Comparison of ENCODE assay signal across 33 cellular contexts in genomic region chr2:235996419-235996818, GRCh38.
"Had no signal": no experiment of that assay in that cellular context is flagged by ENCODE, and none has a peak within 500 bp of the region (broad histone marks: within the 10 kb centered on the region; RNA-seq: fewer than 3 reads in every experiment).

No MANE protein-coding gene starts in this region.

- H3K27me3 ChIP-seq: ascending aorta, cardiac muscle cell, dorsolateral prefrontal cortex, hepatocyte, neutrophil, ovary, sigmoid colon, upper lobe of left lung, vagina had no signal

- H3K36me3 Mint-ChIP-seq: activated naive CD8-positive, alpha-beta T cell treated with anti-CD3 and anti-CD28 coated beads, Interleukin-2, amount 10 ng/mL, durations not matched to agents 7 days and 5 days; naive B cell; stimulated activated memory B cell treated with anti-CD40 and anti-IgM and Interleukin-4, amounts not matched to agents 10 μg/mL and 1 μg/mL and 100 μg/mL, for 72 hours had no signal

- H3K27ac Mint-ChIP-seq: activated naive CD4-positive, alpha-beta T cell treated with anti-CD3 and anti-CD28 coated beads for 36 hours; activated naive CD8-positive, alpha-beta T cell treated with anti-CD3 and anti-CD28 coated beads, Interleukin-2, amount 10 ng/mL, durations not matched to agents 7 days and 5 days; activated T-helper 1 cell treated with anti-CD3 and anti-CD28 coated beads, Interleukin-12 subunit alpha, Interleukin-12 subunit beta, Interleukin-2, Interleukin-4 antibody, amounts not matched to agents 30 ng/mL and 10 ng/mL and 1 ng/mL, durations not matched to agents 14 hours and 24 hours and 36 hours; mesothelial cell of epicardium; naive B cell; nephron progenitor cell; progenitor cell of endocrine pancreas; stimulated activated memory B cell treated with anti-CD40 and anti-IgM and Interleukin-4, amounts not matched to agents 10 μg/mL and 1 μg/mL and 100 μg/mL, for 72 hours; stimulated activated naive CD8-positive, alpha-beta T cell treated with anti-CD3 and anti-CD28 coated beads, Interleukin-15, amount 100 ng/mL, for 72 hours had no signal

- DNase-seq: activated CD4-positive, alpha-beta T cell treated with anti-CD3 and anti-CD28 coated beads for 4 hours; activated CD4-positive, alpha-beta T cell treated with anti-CD3 and anti-CD28 coated beads, Interleukin-2, amount 50 U/mL, for 4 hours; activated effector memory CD4-positive, alpha-beta T cell treated with anti-CD3 and anti-CD28 coated beads, Interleukin-2, amount 50 U/mL, for 16 hours; activated naive CD4-positive, alpha-beta T cell treated with anti-CD3 and anti-CD28 coated beads for 36 hours; activated naive CD8-positive, alpha-beta T cell treated with anti-CD3 and anti-CD28 coated beads, Interleukin-2, amount 10 ng/mL, durations not matched to agents 7 days and 5 days; activated T-cell treated with anti-CD3 and anti-CD28 coated beads, Interleukin-2, amount 50 U/mL, for 1 hour; cerebellar nuclear complex; dorsolateral prefrontal cortex; effector memory CD4-positive, alpha-beta T cell; islet precursor cell; naive B cell; nephron progenitor cell; ovary; retina; sigmoid colon; stimulated activated CD4-positive, alpha-beta T cell treated with anti-CD3 and anti-CD28 coated beads, Interleukin-1b, Interleukin-23, amount 100 ng/mL, for 48 hours; stimulated activated CD4-positive, alpha-beta T cell treated with anti-CD3 and anti-CD28 coated beads, Interleukin-4, amount 100 ng/mL, for 4 hours; stimulated activated CD8-positive, alpha-beta memory T cell treated with anti-CD3 and anti-CD28 coated beads, Interleukin-4, amount 100 ng/mL, for 48 hours; stimulated activated naive CD8-positive, alpha-beta T cell treated with anti-CD3 and anti-CD28 coated beads, Interleukin-15, amount 100 ng/mL, for 72 hours; T-helper 9 cell; upper lobe of left lung had no signal

- H3K27ac ChIP-seq: ascending aorta, cardiac muscle cell, coronary artery, dorsolateral prefrontal cortex, hepatocyte, neutrophil, ovary, sigmoid colon, upper lobe of left lung, vagina, VCaP had no signal

- H3K36me3 ChIP-seq: ascending aorta, cardiac muscle cell, neutrophil, ovary, upper lobe of left lung, vagina had no signal

- H3K4me3 Mint-ChIP-seq: activated naive CD4-positive, alpha-beta T cell treated with anti-CD3 and anti-CD28 coated beads for 36 hours; activated naive CD8-positive, alpha-beta T cell treated with anti-CD3 and anti-CD28 coated beads, Interleukin-2, amount 10 ng/mL, durations not matched to agents 7 days and 5 days; activated T-helper 1 cell treated with anti-CD3 and anti-CD28 coated beads, Interleukin-12 subunit alpha, Interleukin-12 subunit beta, Interleukin-2, Interleukin-4 antibody, amounts not matched to agents 30 ng/mL and 10 ng/mL and 1 ng/mL, durations not matched to agents 14 hours and 24 hours and 36 hours; brain; mesothelial cell of epicardium; nephron progenitor cell; stimulated activated memory B cell treated with anti-CD40 and anti-IgM and Interleukin-4, amounts not matched to agents 10 μg/mL and 1 μg/mL and 100 μg/mL, for 72 hours; stimulated activated naive CD8-positive, alpha-beta T cell treated with anti-CD3 and anti-CD28 coated beads, Interleukin-15, amount 100 ng/mL, for 72 hours had no signal

- H3K4me1 ChIP-seq: ascending aorta, sigmoid colon, vagina had no signal

- H3K9me3 Mint-ChIP-seq: activated naive CD4-positive, alpha-beta T cell treated with anti-CD3 and anti-CD28 coated beads for 36 hours; activated naive CD8-positive, alpha-beta T cell treated with anti-CD3 and anti-CD28 coated beads, Interleukin-2, amount 10 ng/mL, durations not matched to agents 7 days and 5 days; activated T-helper 1 cell treated with anti-CD3 and anti-CD28 coated beads, Interleukin-12 subunit alpha, Interleukin-12 subunit beta, Interleukin-2, Interleukin-4 antibody, amounts not matched to agents 30 ng/mL and 10 ng/mL and 1 ng/mL, durations not matched to agents 14 hours and 24 hours and 36 hours; brain; mesothelial cell of epicardium; nephron progenitor cell had no signal

- H3K4me3 ChIP-seq: ascending aorta, cardiac muscle cell, coronary artery, dorsolateral prefrontal cortex, hepatocyte, ovary, sigmoid colon, upper lobe of left lung, vagina had no signal

- H3K27me3 Mint-ChIP-seq: naive B cell; progenitor cell of endocrine pancreas; stimulated activated memory B cell treated with anti-CD40 and anti-IgM and Interleukin-4, amounts not matched to agents 10 μg/mL and 1 μg/mL and 100 μg/mL, for 72 hours had no signal

- ATAC-seq: stimulated activated memory B cell treated with anti-CD40 and anti-IgM and Interleukin-4, amounts not matched to agents 10 μg/mL and 1 μg/mL and 100 μg/mL, for 72 hours; stimulated activated naive CD8-positive, alpha-beta T cell treated with anti-CD3 and anti-CD28 coated beads, Interleukin-15, amount 100 ng/mL, for 72 hours had no signal

- H3K9me3 ChIP-seq: ascending aorta, neutrophil, ovary, sigmoid colon, upper lobe of left lung, vagina had no signal

- H3K4me1 Mint-ChIP-seq: activated naive CD8-positive, alpha-beta T cell treated with anti-CD3 and anti-CD28 coated beads, Interleukin-2, amount 10 ng/mL, durations not matched to agents 7 days and 5 days; brain; mesothelial cell of epicardium; naive B cell; stimulated activated memory B cell treated with anti-CD40 and anti-IgM and Interleukin-4, amounts not matched to agents 10 μg/mL and 1 μg/mL and 100 μg/mL, for 72 hours; stimulated activated naive CD8-positive, alpha-beta T cell treated with anti-CD3 and anti-CD28 coated beads, Interleukin-15, amount 100 ng/mL, for 72 hours had no signal
